16 cellular contexts compared by ENCODE assay signal in the genomic region with DNA sequence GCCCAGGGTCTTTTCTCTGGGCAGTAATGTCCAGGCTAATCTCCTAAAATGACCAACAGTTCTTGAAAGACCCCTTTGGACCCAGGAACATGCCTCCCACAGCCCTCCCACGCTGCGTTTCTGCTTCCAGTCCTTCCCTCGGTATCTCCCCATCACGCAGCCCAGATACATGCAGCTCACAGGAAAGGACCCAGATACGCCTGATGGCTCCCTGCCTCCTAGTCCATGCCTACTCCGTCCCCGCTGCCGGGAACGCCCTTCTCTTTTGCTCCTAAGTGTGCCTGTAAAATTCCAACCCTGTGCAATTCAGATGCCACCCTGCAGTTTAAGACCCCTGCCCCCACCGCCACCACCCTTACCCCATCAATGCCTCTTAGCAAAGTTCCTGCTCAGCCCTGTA. TPM values are rescaled to one million over a fixed set of nuclear protein-coding genes. Genes with fewer than 3 reads are reported as not detected.
A peak's percentile ranks its signal among the peaks of the same experiment; 100 is the strongest.
DNase-seq lines count a peak whose midpoint lies in the region; ATAC-seq and TF ChIP-seq lines count a peak whose summit lies in the region.
"Had no signal": no experiment of that assay in that cellular context is flagged by ENCODE, and none has a peak within 500 bp of the region (broad histone marks: within the 10 kb centered on the region; RNA-seq: fewer than 3 reads in every experiment).

No MANE protein-coding gene starts in this region.

- H3K9me3 Mint-ChIP-seq in CD8-positive, alpha-beta memory T cell: peaks cover 0 to 6% (median 0%) of the 10 kb centered on the region in 5 donors
- H3K9me3 Mint-ChIP-seq in central memory CD8-positive, alpha-beta T cell: no peaks in the 10 kb centered on the region
- H3K9me3 Mint-ChIP-seq in stimulated activated effector memory CD8-positive, alpha-beta T cell treated with anti-CD3 and anti-CD28 coated beads, Interleukin-12 subunit alpha, Interleukin-12 subunit beta, amount 100 ng/mL, for 72 hours: peaks cover 3% of the 10 kb centered on the region

- no peaks in the 10 kb centered on the region for H3K36me3 ChIP-seq in CD8-positive, alpha-beta memory T cell (ENCODE audit: insufficient read depth, low read length)

- H3K27ac Mint-ChIP-seq in CD8-positive, alpha-beta memory T cell: peak overlapping the region in 1 of 8 donors; percentile 5
- H3K27ac Mint-ChIP-seq in central memory CD8-positive, alpha-beta T cell (ENCODE audit: low read depth): no peak overlapping the region
- no peak overlapping the region for H3K27ac Mint-ChIP-seq in stimulated activated effector memory CD8-positive, alpha-beta T cell treated with anti-CD3 and anti-CD28 coated beads, Interleukin-12 subunit alpha, Interleukin-12 subunit beta, amount 100 ng/mL, for 72 hours

- H3K27ac ChIP-seq in CD8-positive, alpha-beta memory T cell (ENCODE audit: low read depth, low read length): no peak overlapping the region
- H3K27ac ChIP-seq: C4-2B, GM23248 had no signal

- no peak for DNase-seq in CD8-positive, alpha-beta memory T cell
- DNase-seq in GM12865 (ENCODE audit: low read depth) (no peak), NCI-H510A treated with DMSO at 0.1 percent for 48 hours (lab: John Stamatoyannopoulos, UW) (no peak), T-helper 9 cell (no peak)
- no peak for DNase-seq in central memory CD8-positive, alpha-beta T cell (ENCODE audit: low spot score in 2 of 2)
- no peak for DNase-seq in stimulated activated effector memory CD8-positive, alpha-beta T cell treated with anti-CD3 and anti-CD28 coated beads, Interleukin-12 subunit alpha, Interleukin-12 subunit beta, amount 100 ng/mL, for 72 hours (ENCODE audit: low spot score in 2 of 2)
- DNase-seq: Caco-2, GM23248, NCI-H1092 treated with DMSO at 0.1 percent for 48 hours, NCI-H1694 treated with DMSO at 0.1 percent for 48 hours, SIG-M5 had no signal

- peaks cover 5 to 21% of the 10 kb centered on the region in 2 donors for H3K27me3 Mint-ChIP-seq in CD8-positive, alpha-beta memory T cell
- H3K27me3 Mint-ChIP-seq in central memory CD8-positive, alpha-beta T cell: peaks cover 22% of the 10 kb centered on the region

- no peak for ATAC-seq in central memory CD8-positive, alpha-beta T cell (replicated peaks; ENCODE audit: extremely low read depth, poor library complexity, severe bottlenecking)
- ATAC-seq in stimulated activated effector memory CD8-positive, alpha-beta T cell treated with anti-CD3 and anti-CD28 coated beads, Interleukin-12 subunit alpha, Interleukin-12 subunit beta, amount 100 ng/mL, for 72 hours: no peak
- no peak for ATAC-seq in HG03139 (IDR thresholded peaks at IDR 0.05; ENCODE audit: unreplicated experiment)
- ATAC-seq: K562 had no signal

- H3K4me1 ChIP-seq in CD8-positive, alpha-beta memory T cell (ENCODE audit: insufficient read depth, low read length): no peaks in the 10 kb centered on the region
- H3K4me1 ChIP-seq: Caco-2 had no signal

- POLR2A ChIA-PET in CD8-positive, alpha-beta memory T cell (lab: Charles Lee): no interaction called here

- CTCF ChIA-PET in CD8-positive, alpha-beta memory T cell (lab: Charles Lee): no interaction called here

- peak overlapping the region; percentile 46 to 83 (median 55) for H3K4me3 Mint-ChIP-seq in CD8-positive, alpha-beta memory T cell
- peak overlapping the region; percentile 50 for H3K4me3 Mint-ChIP-seq in central memory CD8-positive, alpha-beta T cell
- H3K4me3 Mint-ChIP-seq in stimulated activated effector memory CD8-positive, alpha-beta T cell treated with anti-CD3 and anti-CD28 coated beads, Interleukin-12 subunit alpha, Interleukin-12 subunit beta, amount 100 ng/mL, for 72 hours: peak overlapping the region; percentile 40

- no peak overlapping the region for H3K4me3 ChIP-seq in CD8-positive, alpha-beta memory T cell (ENCODE audit: low read length)
- H3K4me3 ChIP-seq in GM12865 (ENCODE audit: low read depth, low read length): peak overlapping the region; percentile 28
- H3K4me3 ChIP-seq: GM23248, K562 had no signal

- no peak for TF ChIP-seq CTCF in GM12865 (IDR thresholded peaks at IDR 0.05; ENCODE audit: insufficient read depth, low read depth, low read length, missing control alignments)

- no peaks in the 10 kb centered on the region for H3K4me1 Mint-ChIP-seq in CD8-positive, alpha-beta memory T cell
- no peaks in the 10 kb centered on the region for H3K4me1 Mint-ChIP-seq in central memory CD8-positive, alpha-beta T cell
- no peaks in the 10 kb centered on the region for H3K4me1 Mint-ChIP-seq in stimulated activated effector memory CD8-positive, alpha-beta T cell treated with anti-CD3 and anti-CD28 coated beads, Interleukin-12 subunit alpha, Interleukin-12 subunit beta, amount 100 ng/mL, for 72 hours

- H3K27me3 ChIP-seq in CD8-positive, alpha-beta memory T cell (ENCODE audit: insufficient read depth, low read length, poor library complexity, severe bottlenecking): no peaks in the 10 kb centered on the region

- H3K9me3 ChIP-seq in CD8-positive, alpha-beta memory T cell (ENCODE audit: low read length): no peaks in the 10 kb centered on the region

- H3K36me3 Mint-ChIP-seq in CD8-positive, alpha-beta memory T cell: no peaks in the 10 kb centered on the region
- peaks cover 3% of the 10 kb centered on the region for H3K36me3 Mint-ChIP-seq in central memory CD8-positive, alpha-beta T cell (ENCODE audit: insufficient read depth)
- H3K36me3 Mint-ChIP-seq in stimulated activated effector memory CD8-positive, alpha-beta T cell treated with anti-CD3 and anti-CD28 coated beads, Interleukin-12 subunit alpha, Interleukin-12 subunit beta, amount 100 ng/mL, for 72 hours: no peaks in the 10 kb centered on the region

RNA-seq across cellular contexts. Expression of gene MUC16, which starts 0.8 kb away (rescaled TPM):
- total RNA-seq in CD8-positive, alpha-beta memory T cell: under 1 TPM; under 0.01 to 0.02 TPM
- 0.02 TPM for polyA plus RNA-seq in CD8-positive, alpha-beta memory T cell
- total RNA-seq: G401, GM23248, K562, RPMI7951 had no signal
- polyA plus RNA-seq: GM23248, K562 had no signal
